Comparison of ENCODE assay signal across 29 cellular contexts in the genomic region with DNA sequence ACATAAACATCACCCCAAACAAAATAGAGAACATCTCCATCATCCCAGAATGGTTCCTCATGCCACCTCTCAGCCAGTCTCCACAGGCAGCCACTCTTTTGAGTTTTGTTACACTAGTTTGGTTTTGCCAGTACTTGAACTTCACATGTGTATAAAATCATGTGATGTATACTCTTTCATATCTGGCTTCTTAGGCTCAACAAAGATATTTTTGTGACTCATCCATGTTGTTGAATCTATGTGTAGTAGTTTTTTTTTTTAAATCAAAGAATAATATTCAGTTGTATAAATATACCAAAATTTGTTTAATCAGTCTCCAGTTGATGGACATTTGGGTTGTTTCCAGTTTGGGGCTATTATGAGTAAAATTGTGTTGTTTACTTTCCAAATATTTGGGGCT.
"Had no signal": no experiment of that assay in that cellular context is flagged by ENCODE, and none has a peak within 500 bp of the region (broad histone marks: within the 10 kb centered on the region; RNA-seq: fewer than 3 reads in every experiment).

No MANE protein-coding gene starts in this region.

- H3K4me3 ChIP-seq: gastrocnemius medialis, psoas muscle, sigmoid colon, vagina had no signal

- H3K79me2 ChIP-seq: parathyroid adenoma had no signal

- H3K27ac ChIP-seq: gastrocnemius medialis, parathyroid adenoma, psoas muscle, sigmoid colon, vagina had no signal

- DNase-seq: activated CD4-positive, alpha-beta memory T cell treated with anti-CD3 and anti-CD28 coated beads for 36 hours; activated CD4-positive, alpha-beta T cell treated with anti-CD3 and anti-CD28 coated beads, Interleukin-2, amount 10 ng/mL, durations not matched to agents 24 days and 14 days; activated CD4-positive, CD25-positive, alpha-beta regulatory T cell treated with anti-CD3 and anti-CD28 coated beads, Interleukin-2, amount 50 U/mL, for 72 hours; activated CD8-positive, alpha-beta memory T cell treated with anti-CD3 and anti-CD28 coated beads, Interleukin-2, amount 50 U/mL, for 4 hours; activated effector memory CD4-positive, alpha-beta T cell treated with anti-CD3 and anti-CD28 coated beads, Interleukin-2, amount 50 U/mL, for 16 hours; activated naive CD4-positive, alpha-beta T cell treated with anti-CD3 and anti-CD28 coated beads, Interleukin-2, amount 50 U/mL, for 16 hours; activated T-cell treated with anti-CD3 and anti-CD28 coated beads, Interleukin-2, amount 50 U/mL, for 1 hour; cortex of kidney; gastrocnemius medialis; glutamatergic neuron; islet precursor cell; left cardiac atrium; mammary epithelial cell; midbrain; naive thymus-derived CD4-positive, alpha-beta T cell; nucleus accumbens; psoas muscle; sigmoid colon; small intestine; stimulated activated CD4-positive, alpha-beta T cell treated with anti-CD3 and anti-CD28 coated beads, Interleukin-4, amount 100 ng/mL, for 24 hours; stimulated activated naive CD8-positive, alpha-beta T cell treated with anti-CD3 and anti-CD28 coated beads, Interleukin-15, amount 100 ng/mL, for 72 hours; substantia nigra; T-helper 2 cell had no signal

- H3K27ac Mint-ChIP-seq: activated CD4-positive, alpha-beta memory T cell treated with anti-CD3 and anti-CD28 coated beads for 36 hours; activated CD4-positive, alpha-beta T cell treated with anti-CD3 and anti-CD28 coated beads, Interleukin-2, amount 10 ng/mL, durations not matched to agents 24 days and 14 days; activated T-helper 1 cell treated with anti-CD3 and anti-CD28 coated beads, Interleukin-12 subunit alpha, Interleukin-12 subunit beta, Interleukin-2, Interleukin-4 antibody, amounts not matched to agents 30 ng/mL and 10 ng/mL and 1 ng/mL, durations not matched to agents 14 hours and 24 hours and 36 hours; naive thymus-derived CD4-positive, alpha-beta T cell; stimulated activated memory B cell treated with anti-CD40 and anti-IgM and Interleukin-4, amounts not matched to agents 10 μg/mL and 1 μg/mL and 100 μg/mL, for 72 hours; stimulated activated naive CD8-positive, alpha-beta T cell treated with anti-CD3 and anti-CD28 coated beads, Interleukin-15, amount 100 ng/mL, for 72 hours; type B pancreatic cell had no signal

- H3K9me3 Mint-ChIP-seq: activated CD4-positive, alpha-beta memory T cell treated with anti-CD3 and anti-CD28 coated beads for 36 hours; neural crest cell; stimulated activated memory B cell treated with anti-CD40 and anti-IgM and Interleukin-4, amounts not matched to agents 10 μg/mL and 1 μg/mL and 100 μg/mL, for 72 hours; stimulated activated naive CD8-positive, alpha-beta T cell treated with anti-CD3 and anti-CD28 coated beads, Interleukin-15, amount 100 ng/mL, for 72 hours; type B pancreatic cell had no signal

- H2AFZ ChIP-seq: parathyroid adenoma had no signal

- H3K9me3 ChIP-seq: gastrocnemius medialis, psoas muscle, sigmoid colon, vagina had no signal

- H3K27me3 Mint-ChIP-seq: activated CD4-positive, alpha-beta memory T cell treated with anti-CD3 and anti-CD28 coated beads for 36 hours; activated CD4-positive, alpha-beta T cell treated with anti-CD3 and anti-CD28 coated beads, Interleukin-2, amount 10 ng/mL, durations not matched to agents 24 days and 14 days; naive thymus-derived CD4-positive, alpha-beta T cell; stimulated activated memory B cell treated with anti-CD40 and anti-IgM and Interleukin-4, amounts not matched to agents 10 μg/mL and 1 μg/mL and 100 μg/mL, for 72 hours; stimulated activated naive CD8-positive, alpha-beta T cell treated with anti-CD3 and anti-CD28 coated beads, Interleukin-15, amount 100 ng/mL, for 72 hours; type B pancreatic cell had no signal

- H3K36me3 ChIP-seq: gastrocnemius medialis had no signal

- H3K4me3 Mint-ChIP-seq: activated CD4-positive, alpha-beta memory T cell treated with anti-CD3 and anti-CD28 coated beads for 36 hours; activated CD4-positive, alpha-beta T cell treated with anti-CD3 and anti-CD28 coated beads, Interleukin-2, amount 10 ng/mL, durations not matched to agents 24 days and 14 days; activated T-helper 1 cell treated with anti-CD3 and anti-CD28 coated beads, Interleukin-12 subunit alpha, Interleukin-12 subunit beta, Interleukin-2, Interleukin-4 antibody, amounts not matched to agents 30 ng/mL and 10 ng/mL and 1 ng/mL, durations not matched to agents 14 hours and 24 hours and 36 hours; naive thymus-derived CD4-positive, alpha-beta T cell; neural crest cell; stimulated activated memory B cell treated with anti-CD40 and anti-IgM and Interleukin-4, amounts not matched to agents 10 μg/mL and 1 μg/mL and 100 μg/mL, for 72 hours; stimulated activated naive CD8-positive, alpha-beta T cell treated with anti-CD3 and anti-CD28 coated beads, Interleukin-15, amount 100 ng/mL, for 72 hours; type B pancreatic cell had no signal

- ATAC-seq: gastrocnemius medialis; left cardiac atrium; naive thymus-derived CD4-positive, alpha-beta T cell; psoas muscle; stimulated activated memory B cell treated with anti-CD40 and anti-IgM and Interleukin-4, amounts not matched to agents 10 μg/mL and 1 μg/mL and 100 μg/mL, for 72 hours; stimulated activated naive CD8-positive, alpha-beta T cell treated with anti-CD3 and anti-CD28 coated beads, Interleukin-15, amount 100 ng/mL, for 72 hours had no signal

- H3K4me1 ChIP-seq: gastrocnemius medialis, parathyroid adenoma, psoas muscle, sigmoid colon, vagina had no signal

- H3K4me1 Mint-ChIP-seq: activated CD4-positive, alpha-beta T cell treated with anti-CD3 and anti-CD28 coated beads, Interleukin-2, amount 10 ng/mL, durations not matched to agents 24 days and 14 days; naive thymus-derived CD4-positive, alpha-beta T cell; neural crest cell; stimulated activated memory B cell treated with anti-CD40 and anti-IgM and Interleukin-4, amounts not matched to agents 10 μg/mL and 1 μg/mL and 100 μg/mL, for 72 hours; stimulated activated naive CD8-positive, alpha-beta T cell treated with anti-CD3 and anti-CD28 coated beads, Interleukin-15, amount 100 ng/mL, for 72 hours had no signal

- H3K27me3 ChIP-seq: gastrocnemius medialis, sigmoid colon, vagina had no signal
